ENCODE assay signal across 25 cellular contexts in genomic region chr10:3574451-3574850, GRCh38.
DNase-seq lines count a peak whose midpoint lies in the region; ATAC-seq and TF ChIP-seq lines count a peak whose summit lies in the region.
"Had no signal": no experiment of that assay in that cellular context is flagged by ENCODE, and none has a peak within 500 bp of the region (broad histone marks: within the 10 kb centered on the region; RNA-seq: fewer than 3 reads in every experiment).

No MANE protein-coding gene starts in this region.

- H3K23ac ChIP-seq in mesendoderm (ENCODE audit: low read length) = no peak overlapping the region

- no peak overlapping the region for H3K4ac ChIP-seq in mesendoderm (ENCODE audit: low read depth, low read length)

- no peak overlapping the region for H2BK15ac ChIP-seq in mesendoderm (replicated peaks; ENCODE audit: low read depth)

- H2AK5ac ChIP-seq in mesendoderm (ENCODE audit: low read length) = no peak overlapping the region

- H3K27ac ChIP-seq in heart left ventricle = peak overlapping the region; percentile 10 to 67 (median 55)
- no peak overlapping the region for H3K27ac ChIP-seq in mesendoderm (ENCODE audit: low read depth, low read length)
- peak overlapping the region; percentile 61 for H3K27ac ChIP-seq in skeletal muscle tissue (ENCODE audit: low read depth, low read length)
- H3K27ac ChIP-seq: 22Rv1, Peyer's patch had no signal

- WGBS in heart left ventricle, 4 donors = 21 to 34% (median 23%) methylated on average over 10 of the region's 10 CpGs
- no CpG with 5 or more reads among the region's 10 CpGs for WGBS in mesendoderm (ENCODE audit: extremely low coverage, insufficient coverage, low lambda C conversion rate)

- H3K4me3 ChIP-seq in heart left ventricle (no peak overlapping the region), mesendoderm (ENCODE audit: low read length) (no peak overlapping the region), skeletal muscle tissue (ENCODE audit: low read length in 3 of 3) (peak overlapping the region in 2 of 3 donors; percentile 35 to 50)
- H3K4me3 ChIP-seq: GM12878, Peyer's patch had no signal

- ATAC-seq in heart left ventricle (peak; percentile 80 to 92 (median 86)), GM21381 (IDR thresholded peaks at IDR 0.05; ENCODE audit: unreplicated experiment) (no peak)
- ATAC-seq: CD8-positive, alpha-beta T cell; GM12878; HCT116 had no signal

- H3K36me3 ChIP-seq in heart left ventricle = no peaks in the 10 kb centered on the region
- H3K36me3 ChIP-seq in mesendoderm (ENCODE audit: control insufficient read depth, insufficient read depth, low read length) = no peaks in the 10 kb centered on the region
- H3K36me3 ChIP-seq in skeletal muscle tissue (ENCODE audit: control insufficient read depth in 3 of 3, insufficient read depth in 3 of 3, low read length in 3 of 3) = no peaks in the 10 kb centered on the region
- H3K36me3 ChIP-seq: Peyer's patch had no signal

- H3K79me1 ChIP-seq in mesendoderm (ENCODE audit: low read length) = no peaks in the 10 kb centered on the region

- H3K9ac ChIP-seq in mesendoderm (ENCODE audit: low read length) = no peak overlapping the region
- peak overlapping the region in 2 of 3 donors; percentile 19 to 57 for H3K9ac ChIP-seq in skeletal muscle tissue (ENCODE audit: low read depth in 1 of 3, low read length in 3 of 3)

- no peak overlapping the region for H4K5ac ChIP-seq in mesendoderm (ENCODE audit: low read length)

- no peak overlapping the region for H3K56ac ChIP-seq in mesendoderm (ENCODE audit: low read length)

- peak overlapping the region; percentile 13 for H4K8ac ChIP-seq in mesendoderm (ENCODE audit: low read depth, low read length)

- no peak overlapping the region for H3K18ac ChIP-seq in mesendoderm (ENCODE audit: low read length)

- no peak for TF ChIP-seq CTCF in heart left ventricle (IDR thresholded peaks at IDR 0.05)

- H3K9me3 ChIP-seq in heart left ventricle (no peaks in the 10 kb centered on the region), skeletal muscle tissue (ENCODE audit: control insufficient read depth in 3 of 3, low read length in 3 of 3) (no peaks in the 10 kb centered on the region)
- H3K9me3 ChIP-seq: Peyer's patch had no signal

- peaks cover 0 to 40% (median 15%) of the 10 kb centered on the region in 12 donors for H3K4me1 ChIP-seq in heart left ventricle
- peaks cover 4% of the 10 kb centered on the region for H3K4me1 ChIP-seq in mesendoderm (ENCODE audit: control insufficient read depth, low read depth, low read length)
- peaks cover 25 to 41% (median 37%) of the 10 kb centered on the region in 3 donors for H3K4me1 ChIP-seq in skeletal muscle tissue (ENCODE audit: control insufficient read depth in 3 of 3, insufficient read depth in 3 of 3, low read length in 3 of 3)
- H3K4me1 ChIP-seq: Peyer's patch had no signal

- peak; percentile 11 for DNase-seq in NCI-H510A treated with DMSO at 0.1 percent for 48 hours (lab: John Stamatoyannopoulos, UW)
- DNase-seq in NCI-H510A (lab: John Stamatoyannopoulos, UW) = no peak
- peak in 1 of 5 donors; percentile 33 for DNase-seq in heart left ventricle
- no peak for DNase-seq in mesendoderm
- no peak for DNase-seq in SK-N-DZ (ENCODE audit: low spot score)
- no peak for DNase-seq in inferior parietal cortex (ENCODE audit: extremely low spot score)
- DNase-seq: ACHN; C1 segment of cervical spinal cord; CD8-positive, alpha-beta T cell; DND-41; GOT3; KBM-7; MM.1S; NCI-H1048; NCI-H1436; NCI-H1930; NCI-H226; NCI-H524 treated with DMSO at 0.1 percent for 48 hours; NCI-H82; Peyer's patch had no signal

- no peak overlapping the region for H3K4me2 ChIP-seq in mesendoderm (ENCODE audit: low read length)

- no peak for TF ChIP-seq POLR2A in heart left ventricle (IDR thresholded peaks at IDR 0.05)

- intact Hi-C loops in heart left ventricle (cut with DNase I) = loop anchor here in 4 of 10 donors (5.0 kb wide), 4 partner anchors 47 to 208 kb away; no protein-coding TSS in a partner anchor

- H3K79me2 ChIP-seq in mesendoderm (ENCODE audit: control insufficient read depth, insufficient read depth, low read length) = no peaks in the 10 kb centered on the region

- no peak overlapping the region for H2BK120ac ChIP-seq in mesendoderm (ENCODE audit: low read depth, low read length)

- no peak overlapping the region for H2BK5ac ChIP-seq in mesendoderm (ENCODE audit: low read length)

- H3K27me3 ChIP-seq in heart left ventricle (no peaks in the 10 kb centered on the region), mesendoderm (ENCODE audit: insufficient read depth, low read length, poor library complexity) (no peaks in the 10 kb centered on the region), skeletal muscle tissue (ENCODE audit: control insufficient read depth in 3 of 3, insufficient read depth in 3 of 3, low read length in 3 of 3) (no peaks in the 10 kb centered on the region)
- H3K27me3 ChIP-seq: Peyer's patch had no signal

Comparison
In these comparisons a context has a peak if more than half of its experiments do, and no peak if none do; other contexts are left out.
1. H3K4me3 ChIP-seq: peak in skeletal muscle tissue (2 of 3); none in heart left ventricle (0 of 12) and mesendoderm (single experiment).